ENCODE assay signal across 21 cellular contexts in genomic region chr10:89926736-89927135, GRCh38.
"Had no signal": no experiment of that assay in that cellular context is flagged by ENCODE, and none has a peak within 500 bp of the region (broad histone marks: within the 10 kb centered on the region; RNA-seq: fewer than 3 reads in every experiment).

No MANE protein-coding gene starts in this region.

- H3K4me3 ChIP-seq: colonic mucosa, esophagus squamous epithelium, hepatocyte, lung, pancreas, testis, tibial nerve had no signal

- H2AFZ ChIP-seq: hepatocyte had no signal

- H3K27ac Mint-ChIP-seq: nephron, progenitor cell of endocrine pancreas had no signal

- ATAC-seq: left colon, left ventricle myocardium superior, pancreas, right cardiac atrium had no signal

- H3K4me2 ChIP-seq: hepatocyte had no signal

- H3K27ac ChIP-seq: colonic mucosa, esophagus squamous epithelium, hepatocyte, pancreas, testis, tibial nerve had no signal

- H3K4me1 ChIP-seq: colonic mucosa, esophagus squamous epithelium, pancreas, testis, tibial nerve had no signal

- DNase-seq: colonic mucosa; dermis blood vessel endothelial cell; esophagus squamous epithelium; foreskin melanocyte; head of caudate nucleus; left colon; left ventricle myocardium superior; mesendoderm; naive B cell; occipital lobe; pancreas; right cardiac atrium; small intestine; stimulated activated CD4-positive, alpha-beta T cell treated with anti-CD3 and anti-CD28 coated beads, Interleukin-12 subunit alpha, Interleukin-12 subunit beta, amount 100 ng/mL, for 4 hours; stimulated activated naive CD4-positive, alpha-beta T cell treated with Interleukin-2 at 50 U/mL for 16 hours; testis had no signal

- H3K4me3 Mint-ChIP-seq: naive B cell, nephron had no signal

- H3K79me2 ChIP-seq: hepatocyte had no signal

- H3K9me3 ChIP-seq: colonic mucosa, esophagus squamous epithelium, pancreas, testis had no signal

- H3K36me3 ChIP-seq: colonic mucosa, esophagus squamous epithelium, pancreas, tibial nerve had no signal

- H3K9me3 Mint-ChIP-seq: nephron had no signal

- H3K27me3 ChIP-seq: colonic mucosa, esophagus squamous epithelium, hepatocyte, pancreas, testis, tibial nerve had no signal

- H3K27me3 Mint-ChIP-seq: naive B cell, progenitor cell of endocrine pancreas had no signal
